In genomic region chr17:7336240-7337175, GRCh38 we compare ENCODE assay signal across 9 cellular contexts. TPM values are rescaled to one million over a fixed set of nuclear protein-coding genes. Genes with fewer than 3 reads are reported as not detected.
DNase-seq lines count a peak whose midpoint lies in the region; ATAC-seq and TF ChIP-seq lines count a peak whose summit lies in the region.
"Had no signal": no experiment of that assay in that cellular context is flagged by ENCODE, and none has a peak within 500 bp of the region (broad histone marks: within the 10 kb centered on the region; RNA-seq: fewer than 3 reads in every experiment).

TSS of gene ACAP1 (plus strand) at chr17:7336529. CDS start at chr17:7336735, 206 bp downstream.

- peak; percentile 62 for TF ChIP-seq POLR2A in GM18951 (IDR thresholded peaks at IDR 0.05; ENCODE audit: extremely low read depth, insufficient read depth, insufficient read length)

- in situ Hi-C loops in GM18951 (cut with MboI; ENCODE audit: low sequenced_read_pairs, unreplicated experiment): no loop called here

- peak within 1 kb of the TSS; percentile 82 to 96 (median 90) for H3K4me3 Mint-ChIP-seq in IgD-negative memory B cell
- peak within 1 kb of the TSS; percentile 85 for H3K4me3 Mint-ChIP-seq in activated CD8-positive, alpha-beta T cell treated with anti-CD3 and anti-CD28 coated beads, Interleukin-2, amount 10 ng/mL, durations not matched to agents 7 days and 5 days

- H3K27ac ChIP-seq in right cardiac atrium (ENCODE audit: low read length): no peak within 1 kb of the TSS

- H3K9me3 ChIP-seq in right cardiac atrium (ENCODE audit: control insufficient read depth, low read length): no peaks in the 10 kb centered on the region

- H3K9me3 Mint-ChIP-seq in IgD-negative memory B cell: no peaks in the 10 kb centered on the region
- no peaks in the 10 kb centered on the region for H3K9me3 Mint-ChIP-seq in activated CD8-positive, alpha-beta T cell treated with anti-CD3 and anti-CD28 coated beads, Interleukin-2, amount 10 ng/mL, durations not matched to agents 7 days and 5 days (ENCODE audit: insufficient read depth)

- 47% methylated on average over 17 of the region's 17 CpGs for WGBS in right cardiac atrium

- peak; percentile 95 for DNase-seq in activated CD8-positive, alpha-beta T cell treated with anti-CD3 and anti-CD28 coated beads, Interleukin-2, amount 10 ng/mL, durations not matched to agents 7 days and 5 days
- DNase-seq in right cardiac atrium (peak in 2 of 3 donors; percentile 75 to 83), T1000 (lab: John Stamatoyannopoulos, UW) (no peak), NCI-H2227 treated with DMSO at 0.1 percent for 48 hours (lab: John Stamatoyannopoulos, UW) (no peak), amygdala (lab: John Stamatoyannopoulos, UW) (no peak)
- peak; percentile 68 to 89 (median 70) for DNase-seq in stimulated activated CD4-positive, alpha-beta T cell treated with anti-CD3 and anti-CD28 coated beads, TNF-alpha, amount 100 ng/mL, for 48 hours (ENCODE audit: low read depth in 3 of 3)

- no peak within 1 kb of the TSS for H3K4me3 ChIP-seq in right cardiac atrium (ENCODE audit: low read length)

- no peaks in the 10 kb centered on the region for H3K27me3 Mint-ChIP-seq in IgD-negative memory B cell
- H3K27me3 Mint-ChIP-seq in activated CD8-positive, alpha-beta T cell treated with anti-CD3 and anti-CD28 coated beads, Interleukin-2, amount 10 ng/mL, durations not matched to agents 7 days and 5 days (ENCODE audit: low read depth): no peaks in the 10 kb centered on the region

- H3K4me1 ChIP-seq in right cardiac atrium (ENCODE audit: control insufficient read depth, insufficient read depth, low read length): no peaks in the 10 kb centered on the region

- POLR2A ChIA-PET in activated CD8-positive, alpha-beta T cell treated with anti-CD3 and anti-CD28 coated beads, Interleukin-2, amount 10 ng/mL, durations not matched to agents 7 days and 5 days (lab: Charles Lee): interaction anchor here (0.6 to 4.9 kb wide), 23 partner anchors 8 to 350 kb away, joined by 3 to 54 read pairs (median 4); partner anchors contain the start of genes GPS2, POLR2A, TMEM102 and TNFSF12

- ATAC-seq in activated CD8-positive, alpha-beta T cell treated with anti-CD3 and anti-CD28 coated beads, Interleukin-2, amount 10 ng/mL, durations not matched to agents 7 days and 5 days: peak; percentile 95
- ATAC-seq in right cardiac atrium: peak; percentile 33 to 54

- intact Hi-C loops in right cardiac atrium (cut with DNase I): no loop called here

- no peaks in the 10 kb centered on the region for H3K36me3 Mint-ChIP-seq in IgD-negative memory B cell
- H3K36me3 Mint-ChIP-seq in activated CD8-positive, alpha-beta T cell treated with anti-CD3 and anti-CD28 coated beads, Interleukin-2, amount 10 ng/mL, durations not matched to agents 7 days and 5 days (ENCODE audit: low read depth): peaks cover 37% of the 10 kb centered on the region

- H3K4me1 Mint-ChIP-seq in IgD-negative memory B cell: peaks cover 25 to 43% (median 29%) of the 10 kb centered on the region in 3 donors
- H3K4me1 Mint-ChIP-seq in activated CD8-positive, alpha-beta T cell treated with anti-CD3 and anti-CD28 coated beads, Interleukin-2, amount 10 ng/mL, durations not matched to agents 7 days and 5 days (ENCODE audit: low read depth): peaks cover 59% of the 10 kb centered on the region

- H3K27ac Mint-ChIP-seq in IgD-negative memory B cell: peak within 1 kb of the TSS; percentile 75 to 95 (median 89)
- peak within 1 kb of the TSS; percentile 98 for H3K27ac Mint-ChIP-seq in activated CD8-positive, alpha-beta T cell treated with anti-CD3 and anti-CD28 coated beads, Interleukin-2, amount 10 ng/mL, durations not matched to agents 7 days and 5 days

- H3K27me3 ChIP-seq in right cardiac atrium (ENCODE audit: control insufficient read depth, insufficient read depth): no peaks in the 10 kb centered on the region

- CTCF ChIA-PET in activated CD8-positive, alpha-beta T cell treated with anti-CD3 and anti-CD28 coated beads, Interleukin-2, amount 10 ng/mL, durations not matched to agents 7 days and 5 days (lab: Charles Lee): interaction anchor here (0.6 to 4.0 kb wide), 22 partner anchors 9 to 351 kb away, joined by 3 to 41 read pairs (median 5); partner anchors contain the start of genes CTDNEP1, GPS2, KCTD11 and SLC2A4

RNA-seq across cellular contexts. Expression of gene ACAP1, which starts in this region (rescaled TPM):
- 251 TPM for polyA plus RNA-seq in IgD-negative memory B cell
- total RNA-seq in activated CD8-positive, alpha-beta T cell treated with anti-CD3 and anti-CD28 coated beads, Interleukin-2, amount 10 ng/mL, durations not matched to agents 7 days and 5 days: 100 to 1,000 TPM; 573 to 605 TPM
- total RNA-seq in right cardiac atrium: 10 to 100 TPM; 15.0 to 26.4 (median 20.8) TPM
- polyA plus RNA-seq in right cardiac atrium: 8.8 TPM
- total RNA-seq: M059J had no signal

Comparison
In these comparisons a context has a peak if more than half of its experiments do, and no peak if none do; other contexts are left out.
1. RNA of gene ACAP1 (total RNA-seq): 573 to 605 TPM in activated CD8-positive, alpha-beta T cell treated with anti-CD3 and anti-CD28 coated beads, Interleukin-2, amount 10 ng/mL, durations not matched to agents 7 days and 5 days; 15.0 to 26.4 TPM in right cardiac atrium; every median in the first group is over 10 times any median in the second.
2. RNA of gene ACAP1 (polyA plus RNA-seq): 251 TPM in IgD-negative memory B cell (single experiment); 8.8 TPM in right cardiac atrium (single experiment); every median in the first group is over 10 times any median in the second.
3. DNase-seq: peak in activated CD8-positive, alpha-beta T cell treated with anti-CD3 and anti-CD28 coated beads, Interleukin-2, amount 10 ng/mL, durations not matched to agents 7 days and 5 days (single experiment), right cardiac atrium (2 of 3) and stimulated activated CD4-positive, alpha-beta T cell treated with anti-CD3 and anti-CD28 coated beads, TNF-alpha, amount 100 ng/mL, for 48 hours (3 of 3); none in T1000 (single experiment), NCI-H2227 treated with DMSO at 0.1 percent for 48 hours (single experiment) and amygdala (0 of 56).